ENCODE assay signal across 16 cellular contexts in genomic region chr7:138267934-138268333, GRCh38.
DNase-seq lines count a peak whose midpoint lies in the region; ATAC-seq, FAIRE-seq and TF ChIP-seq lines count a peak whose summit lies in the region.
"Had no signal": no experiment of that assay in that cellular context is flagged by ENCODE, and none has a peak within 500 bp of the region (broad histone marks: within the 10 kb centered on the region; RNA-seq: fewer than 3 reads in every experiment).

No MANE protein-coding gene starts in this region.

- POLR2A ChIA-PET in H1 (lab: Charles Lee; ENCODE audit: partially characterized antibody) = interaction anchor here (1.5 kb wide), 1 partner anchor 20 kb away, joined by 4 read pairs; no protein-coding TSS in a partner anchor

- peak overlapping the region; percentile 75 for H2BK20ac ChIP-seq in H1 (ENCODE audit: low read length)

- no peaks in the 10 kb centered on the region for H4K20me1 ChIP-seq in H1 (replicated peaks in 1 of 2; ENCODE audit: control insufficient read depth in 1 of 2, insufficient read depth in 2 of 2, low read length in 2 of 2)
- H4K20me1 ChIP-seq: BLaER1 treated with 17β-estradiol and CSF1 and Interleukin-3, amounts not matched to agents 10 nM and 100 nM had no signal

- H2BK5ac ChIP-seq in H1 (ENCODE audit: low read depth, low read length) (no peak overlapping the region; the same call in 1 of the 2 replicates), trophoblast cell (ENCODE audit: low read depth, low read length, poor library complexity) (no peak overlapping the region)

- peak overlapping the region; percentile 95; the same call in 1 of the 2 replicates for H2BK12ac ChIP-seq in H1 (ENCODE audit: low read depth, low read length)
- peak overlapping the region; percentile 74 for H2BK12ac ChIP-seq in trophoblast cell (ENCODE audit: low read length)

- no peak overlapping the region for H3K56ac ChIP-seq in H1 (replicated peaks; ENCODE audit: insufficient read length, low read depth, low read length)

- CTCF ChIA-PET in H1 (lab: Charles Lee; ENCODE audit: partially characterized antibody) = no interaction called here

- H3K79me1 ChIP-seq in H1 (ENCODE audit: low read depth, low read length) (no peaks in the 10 kb centered on the region), trophoblast cell (ENCODE audit: low read length) (peaks cover 5% of the 10 kb centered on the region)

- peak overlapping the region; percentile 17; the same call in 1 of the 2 replicates for H2AFZ ChIP-seq in H1 (ENCODE audit: low read length)
- H2AFZ ChIP-seq in trophoblast cell (ENCODE audit: insufficient read depth, low read length, poor library complexity) = no peak overlapping the region

- peak overlapping the region; percentile 65; the same call in 1 of the 2 replicates for H2BK15ac ChIP-seq in H1 (ENCODE audit: low read length)

- H3K27ac ChIP-seq in H1 (ENCODE audit: low read depth, low read length) (no peak overlapping the region), trophoblast cell (ENCODE audit: low read depth, low read length) (no peak overlapping the region)
- H3K27ac ChIP-seq: BLaER1 treated with 17β-estradiol and CSF1 and Interleukin-3, amounts not matched to agents 10 nM and 100 nM had no signal

- 82% methylated on average over 6 of the region's 6 CpGs; no CpG with 5 or more reads in 1 of the 2 experiments for WGBS in H1 (ENCODE audit: extremely low coverage in 1 of 2, insufficient coverage in 1 of 2, insufficient read length in 1 of 2, insufficient replicate concordance in 2 of 2, low coverage in 1 of 2, low lambda C conversion rate in 2 of 2, missing lambda C conversion rate in 1 of 2), 2 experiments
- WGBS in trophoblast cell (ENCODE audit: extremely low coverage, insufficient coverage, insufficient read length) = no CpG with 5 or more reads among the region's 6 CpGs

- no peaks in the 10 kb centered on the region; a peak in 1 of 4 replicates for H3K9me3 ChIP-seq in H1 (ENCODE audit: insufficient read depth in 2 of 2, low read depth in 1 of 2, low read length in 1 of 2)
- peaks cover 1% of the 10 kb centered on the region for H3K9me3 ChIP-seq in trophoblast cell (ENCODE audit: insufficient read depth, low read depth, low read length)

- H4K91ac ChIP-seq in H1 (replicated peaks; ENCODE audit: insufficient read length, low read length) = peak overlapping the region; percentile 91
- peak overlapping the region; percentile 33 for H4K91ac ChIP-seq in trophoblast cell (ENCODE audit: low read depth, low read length)

- H4K5ac ChIP-seq in H1 (ENCODE audit: insufficient read length, low read depth, low read length) = no peak overlapping the region

- H3K4ac ChIP-seq in H1 (replicated peaks; ENCODE audit: insufficient read length, low read depth, low read length) (no peak overlapping the region), trophoblast cell (ENCODE audit: low read depth, low read length) (no peak overlapping the region)

- ATAC-seq in stimulated activated naive CD8-positive, alpha-beta T cell treated with anti-CD3 and anti-CD28 coated beads, Interleukin-15, amount 100 ng/mL, for 72 hours = no peak
- no peak for ATAC-seq in stimulated activated naive CD8-positive, alpha-beta T cell treated with anti-CD3 and anti-CD28 coated beads, Interleukin-15, Interleukin-2, amounts not matched to agents 100 U/mL and 50 U/mL, for 24 hours
- no peak for ATAC-seq in HG02763 (IDR thresholded peaks at IDR 0.05; ENCODE audit: unreplicated experiment)
- ATAC-seq: GM12878 had no signal

- H3K23ac ChIP-seq in H1 (ENCODE audit: insufficient read length) = no peak overlapping the region
- no peak overlapping the region for H3K23ac ChIP-seq in trophoblast cell (ENCODE audit: low read length)

- no peak overlapping the region for H2BK120ac ChIP-seq in H1 (replicated peaks; ENCODE audit: low read depth, low read length)
- no peak overlapping the region for H2BK120ac ChIP-seq in trophoblast cell (ENCODE audit: insufficient read depth, low read length, poor library complexity)

- no peaks in the 10 kb centered on the region for H3K27me3 ChIP-seq in H1 (replicated peaks in 1 of 4; ENCODE audit: control insufficient read depth in 3 of 4, extremely low read depth in 1 of 4, insufficient read depth in 3 of 4, low read length in 3 of 4)
- no peaks in the 10 kb centered on the region for H3K27me3 ChIP-seq in trophoblast cell (ENCODE audit: insufficient read depth, low read length)
- H3K27me3 ChIP-seq: BLaER1 treated with 17β-estradiol and CSF1 and Interleukin-3, amounts not matched to agents 10 nM and 100 nM had no signal

- H4K8ac ChIP-seq in H1 (ENCODE audit: extremely low read depth, insufficient read depth, low read length) (no peak overlapping the region), trophoblast cell (ENCODE audit: low read depth, low read length) (no peak overlapping the region)

- H3K79me2 ChIP-seq in H1 (ENCODE audit: control insufficient read depth in 1 of 2, insufficient read depth in 2 of 2, low read length in 2 of 2) (no peaks in the 10 kb centered on the region), trophoblast cell (ENCODE audit: control insufficient read depth, insufficient read depth, low read length, poor library complexity) (no peaks in the 10 kb centered on the region)

- H3K4me1 Mint-ChIP-seq in stimulated activated naive CD8-positive, alpha-beta T cell treated with anti-CD3 and anti-CD28 coated beads, Interleukin-15, amount 100 ng/mL, for 72 hours = no peaks in the 10 kb centered on the region
- H3K4me1 Mint-ChIP-seq: CD4-positive, CD25-positive, alpha-beta regulatory T cell had no signal

- no peak for TF ChIP-seq EP300 in H1 (IDR thresholded peaks at IDR 0.05; ENCODE audit: borderline replicate concordance in 1 of 2, low read depth in 2 of 2, low read length in 2 of 2)

- no peak overlapping the region for H3K4me2 ChIP-seq in H1 (ENCODE audit: insufficient read depth in 1 of 2, low read depth in 2 of 2, low read length in 2 of 2)
- no peak overlapping the region for H3K4me2 ChIP-seq in trophoblast cell (ENCODE audit: low read length)
- H3K4me2 ChIP-seq: BLaER1 treated with 17β-estradiol and CSF1 and Interleukin-3, amounts not matched to agents 10 nM and 100 nM had no signal

- H3K9ac ChIP-seq in H1 (replicated peaks in 1 of 4; ENCODE audit: extremely low read depth in 1 of 4, low read depth in 3 of 4, low read length in 3 of 4) = no peak overlapping the region
- no peak overlapping the region for H3K9ac ChIP-seq in trophoblast cell (ENCODE audit: low read length)
- H3K9ac ChIP-seq: BLaER1 treated with 17β-estradiol and CSF1 and Interleukin-3, amounts not matched to agents 10 nM and 100 nM had no signal

- no peaks in the 10 kb centered on the region for H3K27me3 Mint-ChIP-seq in stimulated activated naive CD8-positive, alpha-beta T cell treated with anti-CD3 and anti-CD28 coated beads, Interleukin-15, amount 100 ng/mL, for 72 hours
- H3K27me3 Mint-ChIP-seq: CD4-positive, CD25-positive, alpha-beta regulatory T cell had no signal

- no peak overlapping the region for H3K14ac ChIP-seq in H1 (ENCODE audit: insufficient read length)
- no peak overlapping the region for H3K14ac ChIP-seq in trophoblast cell (ENCODE audit: low read length)

- H3K4me3 ChIP-seq in H1 (ENCODE audit: extremely low read depth in 1 of 4, insufficient read depth in 2 of 4, low read depth in 3 of 4, low read length in 4 of 4) (no peak overlapping the region), trophoblast cell (ENCODE audit: low read depth, low read length) (no peak overlapping the region)
- H3K4me3 ChIP-seq: BLaER1 treated with 17β-estradiol and CSF1 and Interleukin-3, amounts not matched to agents 10 nM and 100 nM; GM12878 had no signal

- H3K4me3 Mint-ChIP-seq in stimulated activated naive CD8-positive, alpha-beta T cell treated with anti-CD3 and anti-CD28 coated beads, Interleukin-15, amount 100 ng/mL, for 72 hours = no peak overlapping the region
- H3K4me3 Mint-ChIP-seq: CD4-positive, CD25-positive, alpha-beta regulatory T cell; HFFc6 had no signal

- peak overlapping the region; percentile 24; the same call in 1 of the 2 replicates for H2AK5ac ChIP-seq in H1 (ENCODE audit: low read depth, low read length)
- H2AK5ac ChIP-seq in trophoblast cell (ENCODE audit: low read length) = peak overlapping the region; percentile 64

- peak in 2 of 3 experiments; percentile 8 to 11; a peak in 2 of 4 replicates for TF ChIP-seq CTCF in H1 (IDR thresholded peaks at IDR 0.05; ENCODE audit: control extremely low read depth in 1 of 3, insufficient read depth in 1 of 3, low read depth in 1 of 3, low read length in 3 of 3)

- no peak for DNase-seq in stimulated activated naive CD8-positive, alpha-beta T cell treated with anti-CD3 and anti-CD28 coated beads, Interleukin-15, amount 100 ng/mL, for 72 hours
- no peak for DNase-seq in stimulated activated naive CD8-positive, alpha-beta T cell treated with anti-CD3 and anti-CD28 coated beads, Interleukin-15, Interleukin-2, amounts not matched to agents 100 U/mL and 50 U/mL, for 24 hours
- DNase-seq in H1 (ENCODE audit: low read depth in 1 of 2, low spot score in 2 of 2) (peak in 1 of 2 experiments; percentile 38), trophoblast cell (no peak), cerebellar cortex (ENCODE audit: low spot score) (no peak), NCI-H526 treated with DMSO at 0.1 percent for 48 hours (lab: John Stamatoyannopoulos, UW) (no peak)
- DNase-seq: ACHN; CD4-positive, CD25-positive, alpha-beta regulatory T cell; DMS 273 treated with DMSO at 0.1 percent for 48 hours; GOT3; HCEC 1CT; HFFc6; IMR-90 had no signal

- FAIRE-seq in H1 (lab: Jason Lieb, UNC) = no peak
- FAIRE-seq: GM12878 had no signal

- H3K4me1 ChIP-seq in H1 (replicated peaks in 1 of 4; ENCODE audit: control insufficient read depth in 3 of 4, insufficient read depth in 4 of 4, low read length in 3 of 4) = no peaks in the 10 kb centered on the region
- no peaks in the 10 kb centered on the region for H3K4me1 ChIP-seq in trophoblast cell (ENCODE audit: control insufficient read depth in 1 of 2, insufficient read depth in 2 of 2, low read length in 2 of 2)
- H3K4me1 ChIP-seq: BLaER1 treated with 17β-estradiol and CSF1 and Interleukin-3, amounts not matched to agents 10 nM and 100 nM had no signal

- peak overlapping the region; percentile 8 to 61 for H3K27ac Mint-ChIP-seq in stimulated activated naive CD8-positive, alpha-beta T cell treated with anti-CD3 and anti-CD28 coated beads, Interleukin-15, amount 100 ng/mL, for 72 hours
- H3K27ac Mint-ChIP-seq: CD4-positive, CD25-positive, alpha-beta regulatory T cell; HFFc6 had no signal

- H3K36me3 ChIP-seq in H1 (ENCODE audit: control insufficient read depth in 2 of 4, insufficient read depth in 4 of 4, low read length in 3 of 4) (no peaks in the 10 kb centered on the region), trophoblast cell (ENCODE audit: control insufficient read depth in 1 of 2, insufficient read depth in 2 of 2, low read length in 2 of 2) (no peaks in the 10 kb centered on the region)
- H3K36me3 ChIP-seq: BLaER1 treated with 17β-estradiol and CSF1 and Interleukin-3, amounts not matched to agents 10 nM and 100 nM had no signal

- TF ChIP-seq POLR2A in H1 (IDR thresholded peaks at IDR 0.05; ENCODE audit: control extremely low read depth in 1 of 2, low read depth in 2 of 2, low read length in 2 of 2) = no peak

- TF ChIP-seq RAD21 in H1 (IDR thresholded peaks at IDR 0.05 in 1 of 2, conservative IDR thresholded peaks at IDR 0.05 in 1 of 2; ENCODE audit: low read depth in 2 of 2, low read length in 2 of 2) = no peak

- H3K9me3 Mint-ChIP-seq in stimulated activated naive CD8-positive, alpha-beta T cell treated with anti-CD3 and anti-CD28 coated beads, Interleukin-15, amount 100 ng/mL, for 72 hours = no peaks in the 10 kb centered on the region

- peak overlapping the region; percentile 6; the same call in 1 of the 2 replicates for H3K18ac ChIP-seq in H1 (ENCODE audit: extremely low read depth, low read length)
- H3K18ac ChIP-seq in trophoblast cell (ENCODE audit: low read length) = no peak overlapping the region

- no peak overlapping the region for H4K12ac ChIP-seq in trophoblast cell (ENCODE audit: low read depth, low read length)

- H3K23me2 ChIP-seq in H1 (ENCODE audit: low read depth, low read length) = no peaks in the 10 kb centered on the region
